In genomic region chr14:76376409-76376877, GRCh38 we compare ENCODE assay signal across 13 cellular contexts. TPM values are rescaled to one million over a fixed set of nuclear protein-coding genes. Genes with fewer than 3 reads are reported as not detected.
A peak's percentile ranks its signal among the peaks of the same experiment; 100 is the strongest.
DNase-seq lines count a peak whose midpoint lies in the region; ATAC-seq, FAIRE-seq and TF ChIP-seq lines count a peak whose summit lies in the region.
"Had no signal": no experiment of that assay in that cellular context is flagged by ENCODE, and none has a peak within 500 bp of the region (broad histone marks: within the 10 kb centered on the region; RNA-seq: fewer than 3 reads in every experiment).

No MANE protein-coding gene starts in this region.

- H3K36me3 ChIP-seq in liver (ENCODE audit: control insufficient read depth in 4 of 4, insufficient read depth in 3 of 4, low read depth in 1 of 4, low read length in 3 of 4), result no peaks in the 10 kb centered on the region
- H3K36me3 ChIP-seq in HepG2 (replicated peaks in 1 of 2; ENCODE audit: control insufficient read depth in 1 of 2, insufficient read depth in 2 of 2, low read length in 2 of 2), result no peaks in the 10 kb centered on the region
- no peaks in the 10 kb centered on the region for H3K36me3 ChIP-seq in muscle layer of duodenum (ENCODE audit: control insufficient read depth in 1 of 2, insufficient read depth in 2 of 2, low read length in 2 of 2)
- H3K36me3 ChIP-seq: BE2C had no signal

- CTCF ChIA-PET in HepG2 (lab: Yijun Ruan, JAX; ENCODE audit: low intra/inter-chr PET ratio, low total read pairs), result no interaction called here

- no peak for TF ChIP-seq POLR2A in HepG2 (IDR thresholded peaks at IDR 0.05; ENCODE audit: insufficient read depth in 1 of 2, low read depth in 2 of 2, low read length in 2 of 2)

- no peaks in the 10 kb centered on the region for H3K9me3 Mint-ChIP-seq in endothelial cell (ENCODE audit: unreplicated experiment)
- no peaks in the 10 kb centered on the region for H3K9me3 Mint-ChIP-seq in type B pancreatic cell

- H2AFZ ChIP-seq in HepG2 (ENCODE audit: low read length), result no peak overlapping the region

- peak overlapping the region; percentile 89 for H3K4me3 Mint-ChIP-seq in endothelial cell (ENCODE audit: unreplicated experiment)
- peak overlapping the region; percentile 90 for H3K4me3 Mint-ChIP-seq in type B pancreatic cell

- intact Hi-C loops in HepG2 (cut with micrococcal nuclease; ENCODE audit: unreplicated experiment), result no loop called here

- TF ChIP-seq CTCF in liver (IDR thresholded peaks at IDR 0.05; ENCODE audit: low read depth, low read length, missing input control) (no peak), HepG2 (CRISPR knock-in tag; IDR thresholded peaks at IDR 0.05) (no peak), endothelial cell (IDR thresholded peaks at IDR 0.05; ENCODE audit: unreplicated experiment) (no peak), type B pancreatic cell (conservative IDR thresholded peaks at IDR 0.05) (no peak)

- TF ChIP-seq EP300 in HepG2 (IDR thresholded peaks at IDR 0.05; ENCODE audit: low read depth in 2 of 2, low read length in 2 of 2), result no peak
- no peak for TF ChIP-seq EP300 in HepG2 (CRISPR knock-in tag; IDR thresholded peaks at IDR 0.05; ENCODE audit: borderline replicate concordance)

- H3K27me3 ChIP-seq in liver (ENCODE audit: control insufficient read depth in 4 of 4, insufficient read depth in 4 of 4, low read length in 3 of 4), result peaks cover 0 to 26% (median 10%) of the 10 kb centered on the region in 4 donors
- H3K27me3 ChIP-seq in HepG2 (ENCODE audit: control insufficient read depth in 1 of 2, insufficient read depth in 2 of 2, low read length in 2 of 2), result peaks cover 6 to 50% of the 10 kb centered on the region in 2 experiments; a peak in 4 of 5 replicates
- H3K27me3 ChIP-seq in muscle layer of duodenum (ENCODE audit: low read depth, low read length), result peaks cover 44% of the 10 kb centered on the region

- H3K9ac ChIP-seq in liver (ENCODE audit: low read depth in 1 of 2, low read length in 2 of 2) (no peak overlapping the region), HepG2 (ENCODE audit: insufficient read depth, low read depth, low read length) (no peak overlapping the region)

- H3K4me1 ChIP-seq in liver (ENCODE audit: control insufficient read depth in 4 of 4, insufficient read depth in 4 of 4, low read length in 3 of 4), result peaks cover 4 to 18% (median 9%) of the 10 kb centered on the region in 4 donors
- H3K4me1 ChIP-seq in HepG2 (ENCODE audit: insufficient read depth, low read length), result no peaks in the 10 kb centered on the region
- H3K4me1 ChIP-seq in muscle layer of duodenum (ENCODE audit: control insufficient read depth in 1 of 2, insufficient read depth in 2 of 2, low read length in 2 of 2), result peaks cover 0 to 15% of the 10 kb centered on the region in 2 donors
- H3K4me1 ChIP-seq: BE2C had no signal

- no TSS peak for BruUV-seq in HepG2 (replicated peaks; lab: Mats Ljungman, UMichigan)

- H3K4me3 ChIP-seq in liver (ENCODE audit: low read depth in 1 of 3, low read length in 3 of 3), result peak overlapping the region in 2 of 3 donors; percentile 8 to 29
- no peak overlapping the region for H3K4me3 ChIP-seq in HepG2 (replicated peaks in 1 of 3; ENCODE audit: insufficient read depth in 1 of 3, low read depth in 2 of 3, low read length in 3 of 3)
- H3K4me3 ChIP-seq in muscle layer of duodenum (ENCODE audit: low read depth in 1 of 2, low read length in 2 of 2), result peak overlapping the region; percentile 21 to 52

- no peak overlapping the region for H3K4me2 ChIP-seq in HepG2 (ENCODE audit: low read depth, low read length)

- in situ Hi-C loops in HepG2 (cut with HindIII; ENCODE audit: extremely low pct_ligation_motif_present, low pct_unique_long_range_greater_than_20kb), result loop anchor here (25.0 kb wide), 1 partner anchor 664 kb away; no protein-coding TSS in a partner anchor

- DNase-seq in HepG2 (ENCODE audit: low spot score) (no peak), endothelial cell (ENCODE audit: low spot score) (no peak), type B pancreatic cell (ENCODE audit: extremely low spot score, unreplicated experiment) (no peak)
- DNase-seq: activated CD4-positive, alpha-beta T cell treated with anti-CD3 and anti-CD28 coated beads for 48 hours; activated naive CD4-positive, alpha-beta T cell; BE2C; SHP77 treated with DMSO at 0.1 percent for 48 hours had no signal

- no peak overlapping the region for H3K27ac Mint-ChIP-seq in endothelial cell (ENCODE audit: unreplicated experiment)
- no peak overlapping the region for H3K27ac Mint-ChIP-seq in type B pancreatic cell

- whole genome bisulfite sequencing in liver, result 2% methylated on average over 16 of the region's 16 CpGs
- 28% methylated on average over 15 of the region's 16 CpGs for WGBS in HepG2 (ENCODE audit: low lambda C conversion rate)

- H3K9me3 ChIP-seq in liver (ENCODE audit: control insufficient read depth in 4 of 4, low read length in 3 of 4) (no peaks in the 10 kb centered on the region), HepG2 (ENCODE audit: low read length) (no peaks in the 10 kb centered on the region), muscle layer of duodenum (ENCODE audit: control insufficient read depth in 1 of 2, low read length in 2 of 2) (no peaks in the 10 kb centered on the region)
- H3K9me3 ChIP-seq: BE2C had no signal

- FAIRE-seq in HepG2 (lab: Jason Lieb, UNC), result no peak

- no peaks in the 10 kb centered on the region for H3K79me2 ChIP-seq in HepG2 (ENCODE audit: insufficient read depth, low read length)

- ATAC-seq in HepG2, result no peak
- ATAC-seq in HG02973 (IDR thresholded peaks at IDR 0.05; ENCODE audit: unreplicated experiment), result no peak
- ATAC-seq in GM21786 (IDR thresholded peaks at IDR 0.05; ENCODE audit: unreplicated experiment), result no peak
- no peak for ATAC-seq in GM21360 (IDR thresholded peaks at IDR 0.05; ENCODE audit: unreplicated experiment)

- no peaks in the 10 kb centered on the region for H4K20me1 ChIP-seq in HepG2 (ENCODE audit: insufficient read depth, low read length)

- H3K27ac ChIP-seq in liver (ENCODE audit: low read depth in 1 of 2, low read length in 2 of 2) (no peak overlapping the region), HepG2 (ENCODE audit: extremely low read length, insufficient read depth, low read length) (no peak overlapping the region), muscle layer of duodenum (ENCODE audit: low read length) (no peak overlapping the region)
- H3K27ac ChIP-seq: epithelial cell of prostate had no signal

- H3K4me1 Mint-ChIP-seq in endothelial cell (ENCODE audit: unreplicated experiment), result peaks cover 9% of the 10 kb centered on the region
- peaks cover 10% of the 10 kb centered on the region for H3K4me1 Mint-ChIP-seq in type B pancreatic cell (ENCODE audit: unreplicated experiment)

- no peak for TF ChIP-seq RAD21 in liver (IDR thresholded peaks at IDR 0.05)
- TF ChIP-seq RAD21 in HepG2 (CRISPR knock-in tag; IDR thresholded peaks at IDR 0.05), result no peak

- POLR2A ChIA-PET in HepG2 (lab: Yijun Ruan, JAX), result no interaction called here

- H3K27me3 Mint-ChIP-seq in endothelial cell (ENCODE audit: unreplicated experiment), result peaks cover 15% of the 10 kb centered on the region
- H3K27me3 Mint-ChIP-seq in type B pancreatic cell, result peaks cover 96% of the 10 kb centered on the region

- no peaks in the 10 kb centered on the region for H3K36me3 Mint-ChIP-seq in endothelial cell (ENCODE audit: low read depth, unreplicated experiment)
- H3K36me3 Mint-ChIP-seq in type B pancreatic cell, result no peaks in the 10 kb centered on the region

TF ChIP-seq in liver, 16 proteins besides CTCF, POLR2A, EP300 and RAD21 (continues in another document):
- TF ChIP-seq, protein P1, sequence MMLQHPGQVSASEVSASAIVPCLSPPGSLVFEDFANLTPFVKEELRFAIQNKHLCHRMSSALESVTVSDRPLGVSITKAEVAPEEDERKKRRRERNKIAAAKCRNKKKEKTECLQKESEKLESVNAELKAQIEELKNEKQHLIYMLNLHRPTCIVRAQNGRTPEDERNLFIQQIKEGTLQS (IDR thresholded peaks at IDR 0.05), result no peak

TF ChIP-seq in HepG2, 621 proteins besides CTCF, POLR2A, EP300 and RAD21 (continues in another document):
- no peak for TF ChIP-seq ATRX (CRISPR knock-in tag; IDR thresholded peaks at IDR 0.05; ENCODE audit: borderline replicate concordance)

RNA-seq across cellular contexts. Expression of gene ESRRB, which starts 0.5 kb away (rescaled TPM):
- total RNA-seq in liver (under 1 TPM; 0.08 to 0.14 TPM), HepG2 (2016; rRNA removed; fragmentation: Illumina TruSeq; extraction: Trizol) (0.04 TPM in 1 of 2 replicates, not detected in the other), endothelial cell (ENCODE audit: unreplicated experiment) (0.08 TPM), type B pancreatic cell (ENCODE audit: low replicate concordance) (0.40 and 0.94 TPM in 2 replicates)
- polyA plus RNA-seq in liver (under 1 TPM; 0.08 to 0.21 TPM), HepG2 (2011; rRNA removed) (0.33 and 0.35 TPM in 2 replicates)
- total RNA-seq in HepG2 (2016; cell fraction: cytosol; rRNA removed; fragmentation: Illumina TruSeq; extraction: Trizol; ENCODE audit: low read depth), result 0.30 and 0.35 TPM in 2 replicates
- 0.19 TPM in 1 of 2 replicates, not detected in the other for total RNA-seq in HepG2 (2016; cell fraction: insoluble cytoplasmic fraction; rRNA removed; fragmentation: Illumina TruSeq; extraction: Trizol)
- total RNA-seq in HepG2 (2016; cell fraction: membrane; rRNA removed; fragmentation: Illumina TruSeq; extraction: Trizol), result 0.12 and 0.21 TPM in 2 replicates
- 0.19 and 0.43 TPM in 2 replicates for total RNA-seq in HepG2 (2016; cell fraction: nucleus; rRNA removed; fragmentation: Illumina TruSeq; extraction: Trizol)
- polyA plus RNA-seq in HepG2 (2011; cell fraction: cytosol; rRNA removed), result 0.17 and 0.24 TPM in 2 replicates
- 2.0 and 2.8 TPM in 2 replicates for polyA plus RNA-seq in HepG2 (2011; cell fraction: nucleus; rRNA removed)
- polyA plus RNA-seq in HepG2 (2012), result 0.16 and 0.17 TPM in 2 replicates
- 0.09 and 0.14 TPM in 2 replicates for polyA plus RNA-seq in HepG2 (2016; cell fraction: cytosol; fragmentation: Illumina TruSeq; extraction: Trizol; ENCODE audit: low read depth)
- 0.07 TPM in 1 of 2 replicates, not detected in the other for polyA plus RNA-seq in HepG2 (2016; cell fraction: insoluble cytoplasmic fraction; fragmentation: Illumina TruSeq; extraction: Trizol; ENCODE audit: low read depth)
- 0.05 and 0.20 TPM in 2 replicates for polyA plus RNA-seq in HepG2 (2016; cell fraction: membrane; fragmentation: Illumina TruSeq; extraction: Trizol; ENCODE audit: low read depth)
- 0.15 and 0.69 TPM in 2 replicates for polyA plus RNA-seq in HepG2 (2016; cell fraction: nucleus; fragmentation: Illumina TruSeq; extraction: Trizol; ENCODE audit: insufficient read depth, low read depth)
- polyA minus RNA-seq in HepG2 (2011; rRNA and poly(A)+ RNA removed; ENCODE audit: low replicate concordance), result 0.05 and 0.46 TPM in 2 replicates
- polyA minus RNA-seq in HepG2 (2011; cell fraction: cytosol; rRNA and poly(A)+ RNA removed), result not detected in 2 replicates
- polyA minus RNA-seq in HepG2 (2011; cell fraction: nucleus; rRNA and poly(A)+ RNA removed), result 1.2 and 1.3 TPM in 2 replicates

Comparison
In these comparisons a context has a peak if more than half of its experiments do, and no peak if none do; other contexts are left out.
1. H3K4me3 ChIP-seq: peak in liver (2 of 3) and muscle layer of duodenum (2 of 2); none in HepG2 (0 of 3).